In the genomic region with DNA sequence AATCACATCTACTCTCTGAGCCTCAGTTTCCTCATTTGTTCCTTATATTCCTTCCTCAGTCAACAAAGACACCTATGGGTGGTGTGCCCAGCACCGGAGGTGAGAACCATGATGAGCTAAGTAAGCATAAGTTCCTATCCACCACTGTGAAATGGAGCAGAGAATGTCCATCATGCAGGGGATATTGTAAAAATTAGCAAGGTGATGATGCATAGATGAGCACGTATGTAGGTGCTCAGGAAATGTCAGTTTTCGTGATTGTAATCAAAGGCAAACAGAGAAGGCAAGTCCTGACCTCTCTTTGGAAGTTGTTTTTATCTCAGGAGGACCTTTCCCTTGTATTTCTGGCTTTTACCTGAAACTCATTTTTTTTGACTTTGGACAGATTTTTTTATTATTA, we compare ENCODE assay signal across 24 cellular contexts.
"Had no signal": no experiment of that assay in that cellular context is flagged by ENCODE, and none has a peak within 500 bp of the region (broad histone marks: within the 10 kb centered on the region; RNA-seq: fewer than 3 reads in every experiment).

No MANE protein-coding gene starts in this region.

- H3K9me3 Mint-ChIP-seq: activated CD4-positive, alpha-beta T cell treated with anti-CD3 and anti-CD28 coated beads, Interleukin-2, amount 10 ng/mL, durations not matched to agents 7 days and 5 days; activated CD8-positive, alpha-beta T cell treated with anti-CD3 and anti-CD28 coated beads for 36 hours; activated naive CD4-positive, alpha-beta T cell treated with anti-CD3 and anti-CD28 coated beads, Interleukin-2, amount 50 U/mL, for 72 hours; activated T-cell treated with anti-CD3 and anti-CD28 coated beads, Interleukin-2, amount 50 U/mL, for 4 hours; activated T-helper 2 cell treated with anti-CD3 and anti-CD28 coated beads, Interferon-gamma antibody, Interleukin-2, Interleukin-4, amounts not matched to agents 10 μg/mL and 5 μg/mL and 100 μg/mL, durations not matched to agents 14 hours and 24 hours and 36 hours; effector memory CD8-positive, alpha-beta T cell; stimulated activated naive CD8-positive, alpha-beta T cell treated with anti-CD3 and anti-CD28 coated beads, Interleukin-15, Interleukin-2, amounts not matched to agents 100 ng/mL and 50 ng/mL, for 24 hours had no signal

- ATAC-seq: activated CD8-positive, alpha-beta T cell treated with anti-CD3 and anti-CD28 coated beads for 36 hours; activated naive CD4-positive, alpha-beta T cell treated with anti-CD3 and anti-CD28 coated beads, Interleukin-2, amount 50 U/mL, for 72 hours; activated T-cell treated with anti-CD3 and anti-CD28 coated beads, Interleukin-2, amount 50 U/mL, for 4 hours; effector memory CD8-positive, alpha-beta T cell; heart right ventricle; left lung; lower lobe of right lung; right cardiac atrium had no signal

- H3K27ac Mint-ChIP-seq: activated CD4-positive, alpha-beta T cell treated with anti-CD3 and anti-CD28 coated beads, Interleukin-2, amount 10 ng/mL, durations not matched to agents 7 days and 5 days; activated CD8-positive, alpha-beta T cell treated with anti-CD3 and anti-CD28 coated beads for 36 hours; activated naive CD4-positive, alpha-beta T cell treated with anti-CD3 and anti-CD28 coated beads, Interleukin-2, amount 50 U/mL, for 72 hours; activated T-helper 2 cell treated with anti-CD3 and anti-CD28 coated beads, Interferon-gamma antibody, Interleukin-2, Interleukin-4, amounts not matched to agents 10 μg/mL and 5 μg/mL and 100 μg/mL, durations not matched to agents 14 hours and 24 hours and 36 hours; effector memory CD8-positive, alpha-beta T cell; stimulated activated naive CD8-positive, alpha-beta T cell treated with anti-CD3 and anti-CD28 coated beads, Interleukin-15, Interleukin-2, amounts not matched to agents 100 ng/mL and 50 ng/mL, for 24 hours had no signal

- H3K9me3 ChIP-seq: esophagus squamous epithelium, heart right ventricle, left lung, lower lobe of right lung, tibial artery had no signal

- H3K36me3 ChIP-seq: cardiac muscle cell had no signal

- H3K4me1 Mint-ChIP-seq: activated CD4-positive, alpha-beta T cell treated with anti-CD3 and anti-CD28 coated beads, Interleukin-2, amount 10 ng/mL, durations not matched to agents 7 days and 5 days had no signal

- DNase-seq: activated CD4-positive, alpha-beta T cell treated with anti-CD3 and anti-CD28 coated beads, Interleukin-2, amount 10 ng/mL, durations not matched to agents 7 days and 5 days; activated CD4-positive, CD25-positive, alpha-beta regulatory T cell treated with anti-CD3 and anti-CD28 coated beads, Interleukin-2, amount 50 U/mL, for 72 hours; activated CD8-positive, alpha-beta T cell treated with anti-CD3 and anti-CD28 coated beads for 36 hours; activated T-cell treated with anti-CD3 and anti-CD28 coated beads, Interleukin-2, amount 50 U/mL, for 4 hours; cerebellar nuclear complex; effector memory CD8-positive, alpha-beta T cell; esophagus squamous epithelium; foreskin melanocyte; heart right ventricle; kidney glomerular epithelial cell; left lung; lower lobe of right lung; mesendoderm; nucleus accumbens; right cardiac atrium; stimulated activated CD4-positive, alpha-beta T cell treated with anti-CD3 and anti-CD28 coated beads, Interleukin-4, amount 100 ng/mL, for 1 hour; T-helper 2 cell; tibial artery had no signal

- H3K27me3 ChIP-seq: cardiac muscle cell, esophagus squamous epithelium, heart right ventricle, left lung, tibial artery had no signal

- H3K4me3 ChIP-seq: cardiac muscle cell, coronary artery, esophagus squamous epithelium, heart right ventricle, left lung, lower lobe of right lung, tibial artery had no signal

- H3K27me3 Mint-ChIP-seq: activated CD4-positive, alpha-beta T cell treated with anti-CD3 and anti-CD28 coated beads, Interleukin-2, amount 10 ng/mL, durations not matched to agents 7 days and 5 days; activated CD8-positive, alpha-beta T cell treated with anti-CD3 and anti-CD28 coated beads for 36 hours; effector memory CD8-positive, alpha-beta T cell; stimulated activated naive CD8-positive, alpha-beta T cell treated with anti-CD3 and anti-CD28 coated beads, Interleukin-15, Interleukin-2, amounts not matched to agents 100 ng/mL and 50 ng/mL, for 24 hours had no signal

- H3K27ac ChIP-seq: cardiac muscle cell, coronary artery, esophagus squamous epithelium, left lung, lower lobe of right lung, parathyroid adenoma had no signal

- H3K4me3 Mint-ChIP-seq: activated CD4-positive, alpha-beta T cell treated with anti-CD3 and anti-CD28 coated beads, Interleukin-2, amount 10 ng/mL, durations not matched to agents 7 days and 5 days; activated CD8-positive, alpha-beta T cell treated with anti-CD3 and anti-CD28 coated beads for 36 hours; activated T-cell treated with anti-CD3 and anti-CD28 coated beads, Interleukin-2, amount 50 U/mL, for 4 hours; effector memory CD8-positive, alpha-beta T cell; stimulated activated naive CD8-positive, alpha-beta T cell treated with anti-CD3 and anti-CD28 coated beads, Interleukin-15, Interleukin-2, amounts not matched to agents 100 ng/mL and 50 ng/mL, for 24 hours had no signal
